ENCODE assay signal across 8 cellular contexts in the genomic region with DNA sequence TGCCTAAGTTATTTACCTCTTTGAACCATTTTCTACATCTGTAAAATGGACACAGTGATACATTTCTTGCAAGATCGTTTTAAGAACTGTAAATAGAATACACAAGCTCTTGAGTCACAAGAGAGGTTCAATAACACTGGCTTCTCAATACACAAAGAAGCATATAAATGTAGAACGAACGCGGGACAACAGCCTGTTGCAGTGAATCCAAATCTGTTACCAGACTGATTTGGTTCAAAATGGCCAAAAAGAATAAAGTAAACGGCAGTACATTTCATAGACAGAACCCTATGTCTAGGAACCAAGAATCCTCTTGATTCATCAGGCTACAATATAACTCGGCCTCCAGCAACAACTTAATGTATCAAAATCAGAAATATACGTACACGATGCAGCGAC. TPM values are rescaled to one million over a fixed set of nuclear protein-coding genes. Genes with fewer than 3 reads are reported as not detected.
DNase-seq lines count a peak whose midpoint lies in the region; ATAC-seq and TF ChIP-seq lines count a peak whose summit lies in the region.

No MANE protein-coding gene starts in this region.

- H3K4me1 ChIP-seq in cardiac muscle cell (ENCODE audit: low read depth) (peaks cover 12% of the 10 kb centered on the region), OCI-LY3 (ENCODE audit: low read length) (peaks cover 12% of the 10 kb centered on the region), esophagus muscularis mucosa (peaks cover 20 to 46% (median 38%) of the 10 kb centered on the region in 4 donors)

- no peak for TF ChIP-seq EP300 in esophagus muscularis mucosa (IDR thresholded peaks at IDR 0.05)

- H3K27me3 ChIP-seq in cardiac muscle cell (no peaks in the 10 kb centered on the region), OCI-LY3 (ENCODE audit: low read depth, low read length) (0 out of 2 replicates have a peak, but pooled peaks cover 4% of the 10 kb centered on the region), esophagus muscularis mucosa (no peaks in the 10 kb centered on the region)

- H3K9me3 ChIP-seq in cardiac muscle cell (ENCODE audit: low read depth), result no peaks in the 10 kb centered on the region
- H3K9me3 ChIP-seq in OCI-LY3 (ENCODE audit: insufficient read depth, low read length), result no peaks in the 10 kb centered on the region
- H3K9me3 ChIP-seq in esophagus muscularis mucosa, result no peaks in the 10 kb centered on the region

- peak overlapping the region; percentile 93 for H3K4me3 ChIP-seq in cardiac muscle cell
- peak overlapping the region; percentile 96 for H3K4me3 ChIP-seq in OCI-LY3 (ENCODE audit: low read length)
- H3K4me3 ChIP-seq in esophagus muscularis mucosa, result peak overlapping the region; percentile 66 to 87 (median 78)

- TF ChIP-seq POLR2A in esophagus muscularis mucosa (IDR thresholded peaks at IDR 0.05; ENCODE audit: low read depth), result no peak

- TF ChIP-seq CTCF in cardiac muscle cell (IDR thresholded peaks at IDR 0.05; ENCODE audit: low read depth, low read length) (no peak), OCI-LY3 (IDR thresholded peaks at IDR 0.05; ENCODE audit: low read depth, low read length) (no peak), esophagus muscularis mucosa (IDR thresholded peaks at IDR 0.05) (no peak)

- H3K27ac ChIP-seq in cardiac muscle cell (peak overlapping the region; percentile 94), OCI-LY3 (ENCODE audit: low read length) (peak overlapping the region; percentile 57), esophagus muscularis mucosa (replicated peaks in 1 of 4) (peak overlapping the region; percentile 74 to 86 (median 79))

- H3K36me3 ChIP-seq in cardiac muscle cell (no peaks in the 10 kb centered on the region), OCI-LY3 (replicated peaks; ENCODE audit: low read depth, low read length) (peaks cover 3% of the 10 kb centered on the region), esophagus muscularis mucosa (no peaks in the 10 kb centered on the region)

- peaks cover 57% of the 10 kb centered on the region for H3K79me2 ChIP-seq in OCI-LY3 (ENCODE audit: low read length)

- H3K4me2 ChIP-seq in OCI-LY3 (ENCODE audit: low read length), result peak overlapping the region; percentile 83

- DNase-seq in cardiac muscle cell (ENCODE audit: low read depth in 1 of 2, low spot score in 1 of 2) (no peak), Right ventricle myocardium inferior (ENCODE audit: missing footprints) (no peak), esophagus muscularis mucosa (ENCODE audit: extremely low spot score) (no peak), renal cortical epithelial cell (ENCODE audit: low read depth) (peak; percentile 24), SW480 (ENCODE audit: low spot score) (no peak), 8988T (no peak), LoVo (ENCODE audit: low spot score) (no peak)

- H2AFZ ChIP-seq in OCI-LY3 (ENCODE audit: low read depth, low read length), result 0 out of 2 replicates have a peak overlapping the region, but pooled peaks have one; percentile 60

- intact Hi-C loops in Right ventricle myocardium inferior (cut with DNase I) (no loop called here), esophagus muscularis mucosa (cut with DNase I) (no loop called here)

- 0% methylated on average over 9 of the region's 9 CpGs for WGBS in esophagus muscularis mucosa

- H3K9ac ChIP-seq in OCI-LY3 (ENCODE audit: low read length), result peak overlapping the region; percentile 84

- 0 out of 2 replicates have a peak, but pooled peaks cover 10% of the 10 kb centered on the region for H4K20me1 ChIP-seq in OCI-LY3 (ENCODE audit: insufficient read depth, low read length)

- no peak for ATAC-seq in Right ventricle myocardium inferior

RNA-seq across cellular contexts. Expression of a gene that starts 0.7 kb away (rescaled TPM):
- total RNA-seq in cardiac muscle cell (8.2 and 12.3 TPM in 2 replicates), Right ventricle myocardium inferior (24.2 TPM), esophagus muscularis mucosa (10 to 100 TPM; 11.3 to 15.8 (median 13.2) TPM), renal cortical epithelial cell (12.5 and 35.3 TPM in 2 replicates)
- polyA plus RNA-seq in cardiac muscle cell, result 10.7 and 22.6 TPM in 2 replicates
